In the genomic region with DNA sequence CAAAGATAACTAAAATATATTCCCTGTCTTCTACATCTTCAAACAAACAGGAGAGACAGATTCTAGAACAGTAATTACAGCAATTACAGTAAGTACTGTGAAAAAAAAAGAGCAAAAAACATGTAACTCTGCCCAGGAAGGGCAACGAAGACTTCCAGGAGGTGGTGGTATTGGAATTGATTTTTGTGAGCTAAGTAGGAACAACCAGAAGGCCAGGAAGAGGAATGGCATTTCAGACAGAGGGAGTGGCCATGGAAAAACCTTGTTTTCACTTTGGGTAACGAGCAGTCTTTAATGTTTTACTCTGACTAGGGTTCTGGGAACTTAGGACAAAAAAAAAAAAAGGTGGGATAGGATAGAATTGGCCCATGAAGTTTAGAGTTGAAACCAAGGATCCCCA, we compare ENCODE assay signal across 1 cellular context.
TF ChIP-seq lines count a peak whose summit lies in the region.

No MANE protein-coding gene starts in this region.

TF ChIP-seq in HCT116, 20 proteins besides CTCF, POLR2A, EP300 and RAD21 (continued from another document):
- TF ChIP-seq, protein P1, sequence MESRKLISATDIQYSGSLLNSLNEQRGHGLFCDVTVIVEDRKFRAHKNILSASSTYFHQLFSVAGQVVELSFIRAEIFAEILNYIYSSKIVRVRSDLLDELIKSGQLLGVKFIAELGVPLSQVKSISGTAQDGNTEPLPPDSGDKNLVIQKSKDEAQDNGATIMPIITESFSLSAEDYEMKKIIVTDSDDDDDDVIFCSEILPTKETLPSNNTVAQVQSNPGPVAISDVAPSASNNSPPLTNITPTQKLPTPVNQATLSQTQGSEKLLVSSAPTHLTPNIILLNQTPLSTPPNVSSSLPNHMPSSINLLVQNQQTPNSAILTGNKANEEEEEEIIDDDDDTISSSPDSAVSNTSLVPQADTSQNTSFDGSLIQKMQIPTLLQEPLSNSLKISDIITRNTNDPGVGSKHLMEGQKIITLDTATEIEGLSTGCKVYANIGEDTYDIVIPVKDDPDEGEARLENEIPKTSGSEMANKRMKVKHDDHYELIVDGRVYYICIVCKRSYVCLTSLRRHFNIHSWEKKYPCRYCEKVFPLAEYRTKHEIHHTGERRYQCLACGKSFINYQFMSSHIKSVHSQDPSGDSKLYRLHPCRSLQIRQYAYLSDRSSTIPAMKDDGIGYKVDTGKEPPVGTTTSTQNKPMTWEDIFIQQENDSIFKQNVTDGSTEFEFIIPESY (IDR thresholded peaks at IDR 0.05; ENCODE audit: extremely low read depth, insufficient replicate concordance, low read length) = no peak
- TF ChIP-seq TCF7L2 (IDR thresholded peaks at IDR 0.05; ENCODE audit: borderline replicate concordance, extremely low read depth, insufficient read depth, insufficient read length) (no peak), CEBPB (IDR thresholded peaks at IDR 0.05; ENCODE audit: low read depth) (no peak)
TF ChIP-seq in HCT116: peak in this region for 0.
